Comparison of ENCODE assay signal across 8 cellular contexts in the genomic region with DNA sequence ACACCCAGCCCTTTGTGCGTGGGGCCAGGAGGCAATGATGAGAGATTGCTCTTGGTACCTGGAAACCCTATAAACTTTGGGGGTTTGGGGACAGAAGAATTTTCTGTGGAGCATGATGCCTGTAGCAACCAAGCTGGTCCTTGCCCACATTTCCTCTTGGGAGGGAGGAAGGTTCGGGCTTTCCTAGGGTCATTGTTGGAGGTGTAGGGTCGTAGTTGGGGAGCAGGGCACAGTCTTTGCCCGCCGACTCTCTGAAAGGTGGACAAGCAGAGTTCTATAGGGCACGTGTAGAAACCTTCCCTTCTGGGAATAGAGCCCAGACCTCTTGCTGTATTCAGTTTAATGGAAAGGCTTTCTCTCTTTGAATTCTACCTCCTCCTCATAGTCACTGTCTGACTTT. TPM values are rescaled to one million over a fixed set of nuclear protein-coding genes. Genes with fewer than 3 reads are reported as not detected.
DNase-seq lines count a peak whose midpoint lies in the region; ATAC-seq and TF ChIP-seq lines count a peak whose summit lies in the region.

No MANE protein-coding gene starts in this region.

- H3K4me1 ChIP-seq in endocrine pancreas (ENCODE audit: control insufficient read depth, insufficient read depth, low read length): no peaks in the 10 kb centered on the region

- H3K4me3 ChIP-seq in BJ (ENCODE audit: low read depth, low read length) (peak overlapping the region; percentile 66), NB4 (ENCODE audit: low read depth, low read length) (peak overlapping the region; percentile 71), endocrine pancreas (ENCODE audit: control insufficient read depth, insufficient read depth, low read length) (peak overlapping the region; percentile 71)

- H3K27me3 ChIP-seq in BJ (ENCODE audit: control insufficient read depth, insufficient read depth, low read length) (peaks cover 11% of the 10 kb centered on the region; the same call in 1 of the 2 replicates), endocrine pancreas (ENCODE audit: control insufficient read depth, insufficient read depth, low read length) (no peaks in the 10 kb centered on the region)

- peak overlapping the region; percentile 89 for H3K4me3 Mint-ChIP-seq in nephron progenitor cell

- peaks cover 33% of the 10 kb centered on the region for H3K27me3 Mint-ChIP-seq in nephron progenitor cell (ENCODE audit: low read depth, poor library complexity)

- no peak for TF ChIP-seq CTCF in BJ (IDR thresholded peaks at IDR 0.05; ENCODE audit: insufficient read depth, low read depth, low read length)
- no peak for TF ChIP-seq CTCF in NB4 (IDR thresholded peaks at IDR 0.05; ENCODE audit: low read depth, low read length)
- no peak for TF ChIP-seq CTCF in nephron progenitor cell (IDR thresholded peaks at IDR 0.05)

- POLR2A ChIA-PET in BJ (lab: Charles Lee): no interaction called here

- H3K4me1 Mint-ChIP-seq in nephron progenitor cell: peaks cover 40% of the 10 kb centered on the region

- ATAC-seq in HG02642 (IDR thresholded peaks at IDR 0.05; ENCODE audit: poor library complexity, unreplicated experiment) (no peak), GM18873 (IDR thresholded peaks at IDR 0.05; ENCODE audit: low FRiP score, unreplicated experiment) (no peak)

- peaks cover 4% of the 10 kb centered on the region for H3K9me3 Mint-ChIP-seq in nephron progenitor cell

- no peak overlapping the region for H3K27ac Mint-ChIP-seq in nephron progenitor cell

- no peaks in the 10 kb centered on the region for H3K9me3 ChIP-seq in endocrine pancreas (ENCODE audit: control insufficient read depth, low read length)

- no peak for TF ChIP-seq POLR2A in NB4 (IDR thresholded peaks at IDR 0.05; ENCODE audit: extremely low read depth, insufficient read length)

- H3K36me3 ChIP-seq in BJ (ENCODE audit: control insufficient read depth, insufficient read depth, low read length): no peaks in the 10 kb centered on the region
- H3K36me3 ChIP-seq in endocrine pancreas (ENCODE audit: control insufficient read depth, insufficient read depth, low read length): no peaks in the 10 kb centered on the region

- CTCF ChIA-PET in BJ (lab: Yijun Ruan, JAX): no interaction called here

- peak overlapping the region; percentile 58 for H3K9ac ChIP-seq in endocrine pancreas (ENCODE audit: control insufficient read depth, insufficient read depth, low read length)

- no peak for DNase-seq in BJ (ENCODE audit: low read depth)
- DNase-seq in NB4 (ENCODE audit: low read depth): no peak
- DNase-seq in nephron progenitor cell: no peak
- no peak for DNase-seq in NCI-H146 (lab: John Stamatoyannopoulos, UW)
- no peak for DNase-seq in DMS114 treated with DMSO at 0.1 percent for 48 hours (lab: John Stamatoyannopoulos, UW; ENCODE audit: unreplicated experiment)

- peaks cover 10% of the 10 kb centered on the region for H3K36me3 Mint-ChIP-seq in nephron progenitor cell (ENCODE audit: low read depth)

RNA-seq across cellular contexts. Expression of a gene that starts 1.4 kb away (rescaled TPM):
- 3.4 and 5.8 TPM in 2 replicates for polyA plus RNA-seq in BJ (2011; rRNA removed)
- 3.5 and 5.0 TPM in 2 replicates for polyA minus RNA-seq in BJ (2011; rRNA and poly(A)+ RNA removed)
